8 cellular contexts compared by ENCODE assay signal in the genomic region with DNA sequence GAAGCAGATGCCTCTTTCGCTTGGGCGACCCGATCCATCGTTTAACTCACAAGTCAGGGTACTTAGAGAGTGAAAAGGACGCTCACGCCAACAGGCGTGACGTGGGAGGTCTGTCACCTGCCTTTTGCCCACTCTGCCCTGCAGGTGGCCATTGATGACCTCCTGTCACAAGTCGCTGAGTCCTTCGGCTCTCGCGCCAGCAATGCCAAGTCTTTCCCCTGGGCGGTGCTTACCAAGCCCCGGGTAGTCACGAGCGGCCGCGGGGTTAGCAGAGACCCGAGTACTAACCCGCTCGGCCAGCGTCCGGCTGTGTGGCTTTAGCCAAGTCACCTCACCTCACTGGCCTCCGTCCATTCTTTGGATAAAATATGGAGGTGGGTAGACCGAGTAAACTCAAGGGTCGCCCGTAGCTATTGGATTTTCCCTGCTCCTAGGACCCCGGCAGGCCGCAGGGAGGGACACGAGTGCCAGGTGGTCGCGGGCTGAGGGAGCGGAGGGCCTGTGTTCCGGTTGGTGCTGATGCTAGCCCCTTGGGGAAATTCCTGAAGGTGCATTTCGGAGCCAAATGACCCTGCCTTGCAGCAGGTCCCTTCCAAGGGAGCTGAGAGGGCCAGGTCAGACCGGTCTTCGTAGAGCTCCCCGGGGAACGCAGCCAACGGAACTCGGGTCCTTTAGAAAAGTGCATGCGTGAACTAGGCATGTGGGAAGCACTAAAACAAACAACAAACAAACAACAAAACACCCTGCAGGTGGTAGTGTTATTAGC. TPM values are rescaled to one million over a fixed set of nuclear protein-coding genes. Genes with fewer than 3 reads are reported as not detected.
DNase-seq lines count a peak whose midpoint lies in the region; ATAC-seq and TF ChIP-seq lines count a peak whose summit lies in the region.

No MANE protein-coding gene starts in this region.

- H3K79me2 ChIP-seq in MM.1S (ENCODE audit: low read length) (no peaks in the 10 kb centered on the region), fibroblast of lung (ENCODE audit: control insufficient read depth, insufficient read depth, low read length) (no peaks in the 10 kb centered on the region)

- peaks cover 10% of the 10 kb centered on the region for H3K4me1 Mint-ChIP-seq in activated CD4-positive, alpha-beta memory T cell treated with anti-CD3 and anti-CD28 coated beads for 36 hours (ENCODE audit: low read depth)
- peaks cover 9 to 23% (median 21%) of the 10 kb centered on the region in 4 donors for H3K4me1 Mint-ChIP-seq in naive thymus-derived CD8-positive, alpha-beta T cell

- no peak for TF ChIP-seq POLR2A in vagina (IDR thresholded peaks at IDR 0.05)

- H4K20me1 ChIP-seq in MM.1S (ENCODE audit: insufficient read depth, low read length) (no peaks in the 10 kb centered on the region), fibroblast of lung (ENCODE audit: control insufficient read depth, extremely low read depth, insufficient read depth, low read length) (no peaks in the 10 kb centered on the region)

- no peaks in the 10 kb centered on the region for H3K9me2 ChIP-seq in MM.1S (replicated peaks; ENCODE audit: insufficient read depth, low read length)

- H3K27ac Mint-ChIP-seq in activated CD4-positive, alpha-beta memory T cell treated with anti-CD3 and anti-CD28 coated beads for 36 hours, result no peak overlapping the region
- H3K27ac Mint-ChIP-seq in naive thymus-derived CD8-positive, alpha-beta T cell, result peak overlapping the region in 1 of 10 donors; percentile 19

- H3K36me3 ChIP-seq in HAP-1 (replicated peaks) (no peaks in the 10 kb centered on the region), MM.1S (replicated peaks; ENCODE audit: insufficient read depth, low read length) (no peaks in the 10 kb centered on the region), fibroblast of lung (ENCODE audit: control insufficient read depth, insufficient read depth, low read length) (no peaks in the 10 kb centered on the region), vagina (no peaks in the 10 kb centered on the region)

- peak; percentile 18 for TF ChIP-seq CTCF in MM.1S (IDR thresholded peaks at IDR 0.05; ENCODE audit: low read length)
- no peak for TF ChIP-seq CTCF in fibroblast of lung (conservative IDR thresholded peaks at IDR 0.05 in 1 of 2, IDR thresholded peaks at IDR 0.05 in 1 of 2; ENCODE audit: low read depth in 1 of 2, low read length in 2 of 2)
- no peak for TF ChIP-seq CTCF in vagina (IDR thresholded peaks at IDR 0.05)

- H3K36me3 Mint-ChIP-seq in activated CD4-positive, alpha-beta memory T cell treated with anti-CD3 and anti-CD28 coated beads for 36 hours, result no peaks in the 10 kb centered on the region
- H3K36me3 Mint-ChIP-seq in naive thymus-derived CD8-positive, alpha-beta T cell, result peaks cover 0 to 7% (median 0%) of the 10 kb centered on the region in 3 donors

- H3F3A ChIP-seq in MM.1S (ENCODE audit: insufficient read depth, low read length), result peaks cover 7% of the 10 kb centered on the region; the same call in 1 of the 2 replicates

- H2AFZ ChIP-seq in MM.1S (ENCODE audit: low read length), result peak overlapping the region; percentile 99
- peak overlapping the region; percentile 87 for H2AFZ ChIP-seq in fibroblast of lung (ENCODE audit: low read length)

- peak overlapping the region; percentile 82 for H3K4me2 ChIP-seq in MM.1S (ENCODE audit: low read depth, low read length)
- peak overlapping the region; percentile 97 for H3K4me2 ChIP-seq in fibroblast of lung (ENCODE audit: extremely low read depth, insufficient read depth, low read length)

- no peaks in the 10 kb centered on the region for H3K9me3 Mint-ChIP-seq in activated CD4-positive, alpha-beta memory T cell treated with anti-CD3 and anti-CD28 coated beads for 36 hours
- peaks cover 0 to 5% (median 0%) of the 10 kb centered on the region in 9 donors for H3K9me3 Mint-ChIP-seq in naive thymus-derived CD8-positive, alpha-beta T cell

- peak overlapping the region; percentile 70 for H3K4me3 Mint-ChIP-seq in activated CD4-positive, alpha-beta memory T cell treated with anti-CD3 and anti-CD28 coated beads for 36 hours
- peak overlapping the region; percentile 79 to 94 (median 84) for H3K4me3 Mint-ChIP-seq in naive thymus-derived CD8-positive, alpha-beta T cell

- H3K9ac ChIP-seq in MM.1S (ENCODE audit: low read length) (peak overlapping the region; percentile 65), fibroblast of lung (ENCODE audit: insufficient read depth, low read length) (no peak overlapping the region)

- peaks cover 31% of the 10 kb centered on the region for H3K27me3 ChIP-seq in HAP-1 (ENCODE audit: low read depth)
- H3K27me3 ChIP-seq in MM.1S (replicated peaks; ENCODE audit: insufficient read depth, low read length), result no peaks in the 10 kb centered on the region
- peaks cover 6% of the 10 kb centered on the region for H3K27me3 ChIP-seq in fibroblast of lung (ENCODE audit: control insufficient read depth, insufficient read depth, low read length)
- H3K27me3 ChIP-seq in vagina, result no peaks in the 10 kb centered on the region

- H3K4me3 ChIP-seq in HAP-1 (peak overlapping the region; percentile 25), MM.1S (ENCODE audit: low read length) (peak overlapping the region; percentile 94), fibroblast of lung (replicated peaks in 1 of 4; ENCODE audit: control extremely low read depth in 1 of 4, insufficient read depth in 1 of 4, low read depth in 3 of 4, low read length in 4 of 4) (peak overlapping the region; percentile 60 to 93 (median 64)), vagina (peak overlapping the region; percentile 44 to 56)

- H3K4me1 ChIP-seq in HAP-1 (peaks cover 4% of the 10 kb centered on the region; the same call in 1 of the 2 replicates), MM.1S (ENCODE audit: low read length) (no peaks in the 10 kb centered on the region), fibroblast of lung (ENCODE audit: control insufficient read depth, extremely low read depth, insufficient read depth, low read length) (no peaks in the 10 kb centered on the region), vagina (peaks cover 18% of the 10 kb centered on the region)

- in situ Hi-C loops in HAP-1 (cut with MboI; ENCODE audit: low sequenced_read_pairs), result no loop called here

- POLR2A ChIA-PET in activated CD4-positive, alpha-beta memory T cell treated with anti-CD3 and anti-CD28 coated beads for 36 hours (lab: Charles Lee), result no interaction called here
- POLR2A ChIA-PET in naive thymus-derived CD8-positive, alpha-beta T cell (lab: Charles Lee), result interaction anchor here (0.5 kb wide), 1 partner anchor 49 kb away, joined by 4 read pairs; no protein-coding TSS in a partner anchor

- H3K27ac ChIP-seq in MM.1S (ENCODE audit: low read length) (peak overlapping the region; percentile 8; the same call in 1 of the 2 replicates), fibroblast of lung (ENCODE audit: insufficient read depth, low read length) (no peak overlapping the region), vagina (no peak overlapping the region)

- H3K9me3 ChIP-seq in HAP-1 (no peaks in the 10 kb centered on the region), MM.1S (replicated peaks; ENCODE audit: insufficient read depth, low read length) (no peaks in the 10 kb centered on the region), fibroblast of lung (ENCODE audit: control insufficient read depth, insufficient read depth, low read depth, low read length) (no peaks in the 10 kb centered on the region), vagina (no peaks in the 10 kb centered on the region)

- CTCF ChIA-PET in activated CD4-positive, alpha-beta memory T cell treated with anti-CD3 and anti-CD28 coated beads for 36 hours (lab: Charles Lee), result interaction anchor here (0.8 to 1.0 kb wide), 2 partner anchors 117 to 228 kb away, joined by 3 to 5 read pairs; no protein-coding TSS in a partner anchor

- intact Hi-C loops in activated CD4-positive, alpha-beta memory T cell treated with anti-CD3 and anti-CD28 coated beads for 36 hours (cut with micrococcal nuclease), result no loop called here
- intact Hi-C loops in vagina (cut with DNase I), result no loop called here

- ATAC-seq in activated CD4-positive, CD25-positive, alpha-beta regulatory T cell treated with anti-CD3 and anti-CD28 coated beads, Interleukin-2, amount 50 U/mL, for 24 hours, result peak; percentile 13 to 38
- peak; percentile 14 to 40 for ATAC-seq in naive thymus-derived CD8-positive, alpha-beta T cell

- peaks cover 26% of the 10 kb centered on the region for H3K27me3 Mint-ChIP-seq in activated CD4-positive, alpha-beta memory T cell treated with anti-CD3 and anti-CD28 coated beads for 36 hours
- H3K27me3 Mint-ChIP-seq in naive thymus-derived CD8-positive, alpha-beta T cell, result peaks cover 12 to 41% (median 24%) of the 10 kb centered on the region in 5 donors

- DNase-seq in activated CD4-positive, CD25-positive, alpha-beta regulatory T cell treated with anti-CD3 and anti-CD28 coated beads, Interleukin-2, amount 50 U/mL, for 72 hours, result no peak
- DNase-seq in HAP-1 (ENCODE audit: low spot score in 2 of 2) (peak in 1 of 2 experiments; percentile 51), MM.1S (peak; percentile 53), fibroblast of lung (ENCODE audit: low read depth in 2 of 2) (peak; percentile 37 to 56), vagina (ENCODE audit: extremely low spot score in 2 of 2) (no peak)
- peak; percentile 32 for DNase-seq in activated CD4-positive, alpha-beta memory T cell treated with anti-CD3 and anti-CD28 coated beads for 36 hours
- peak in 3 of 10 donors; percentile 6 to 22 (median 13) for DNase-seq in naive thymus-derived CD8-positive, alpha-beta T cell

RNA-seq across cellular contexts. Expression of a gene that starts 0.7 kb away (rescaled TPM):
- under 1 TPM; 0.48 to 0.52 TPM for total RNA-seq in activated CD4-positive, alpha-beta memory T cell treated with anti-CD3 and anti-CD28 coated beads for 36 hours
- total RNA-seq in fibroblast of lung, result 0.51 and 1.3 TPM in 2 replicates
- polyA plus RNA-seq in fibroblast of lung, result 2.2 and 4.4 TPM in 2 replicates
- 1.6 and 2.9 TPM in 2 replicates for polyA plus RNA-seq in fibroblast of lung (2012)
- not detected in 2 replicates for polyA minus RNA-seq in fibroblast of lung (ENCODE audit: low replicate concordance)
- under 1 TPM; 0.65 to 0.82 TPM for total RNA-seq in naive thymus-derived CD8-positive, alpha-beta T cell
- under 1 TPM; 0.45 to 0.81 (median 0.75) TPM for polyA plus RNA-seq in naive thymus-derived CD8-positive, alpha-beta T cell
- total RNA-seq in vagina, result 2.7 TPM

Comparison
In these comparisons a context has a peak if more than half of its experiments do, and no peak if none do; other contexts are left out.
1. DNase-seq: peak in MM.1S (single experiment), activated CD4-positive, alpha-beta memory T cell treated with anti-CD3 and anti-CD28 coated beads for 36 hours (single experiment) and fibroblast of lung (2 of 2); none in activated CD4-positive, CD25-positive, alpha-beta regulatory T cell treated with anti-CD3 and anti-CD28 coated beads, Interleukin-2, amount 50 U/mL, for 72 hours (single experiment) and vagina (0 of 2).
2. H3K4me3 ChIP-seq: peak in every context shown above with its lines; median percentile 94 in MM.1S; 64 in fibroblast of lung; 50 in vagina; 25 in HAP-1.